In genomic region chr11:59755701-59756495, GRCh38 we compare ENCODE assay signal across 8 cellular contexts. TPM values are rescaled to one million over a fixed set of nuclear protein-coding genes. Genes with fewer than 3 reads are reported as not detected.
A peak's percentile ranks its signal among the peaks of the same experiment; 100 is the strongest.
DNase-seq lines count a peak whose midpoint lies in the region; ATAC-seq and TF ChIP-seq lines count a peak whose summit lies in the region.

No MANE protein-coding gene starts in this region.

- DNase-seq in LNCaP clone FGC (ENCODE audit: low read depth) (no peak), WERI-Rb-1 (peak; percentile 61), immature natural killer cell (peak in 2 of 3 donors; percentile 43 to 46), skeletal muscle cell (ENCODE audit: low read depth) (no peak)
- DNase-seq in central memory CD8-positive, alpha-beta T cell (ENCODE audit: low spot score in 2 of 2): peak in 1 of 2 donors; percentile 14

- H3K4me1 Mint-ChIP-seq in central memory CD8-positive, alpha-beta T cell: peaks cover 31% of the 10 kb centered on the region
- H3K4me1 Mint-ChIP-seq in immature natural killer cell: peaks cover 29 to 38% of the 10 kb centered on the region in 2 donors

- H3K27me3 Mint-ChIP-seq in central memory CD8-positive, alpha-beta T cell: peaks cover 3% of the 10 kb centered on the region
- H3K27me3 Mint-ChIP-seq in immature natural killer cell (ENCODE audit: low read depth in 3 of 3): peaks cover 2 to 5% (median 2%) of the 10 kb centered on the region in 3 donors

- no peaks in the 10 kb centered on the region for H3K27me3 ChIP-seq in WERI-Rb-1 (ENCODE audit: insufficient read depth, low read depth, severe bottlenecking)

- H3K9me3 Mint-ChIP-seq in central memory CD8-positive, alpha-beta T cell: no peaks in the 10 kb centered on the region
- no peaks in the 10 kb centered on the region for H3K9me3 Mint-ChIP-seq in immature natural killer cell

- peaks cover 10% of the 10 kb centered on the region for H3K36me3 Mint-ChIP-seq in central memory CD8-positive, alpha-beta T cell (ENCODE audit: insufficient read depth)
- H3K36me3 Mint-ChIP-seq in immature natural killer cell: no peaks in the 10 kb centered on the region

- TF ChIP-seq CTCF in 22Rv1 (IDR thresholded peaks at IDR 0.05): peak; percentile 16; the same call in 1 of the 2 replicates
- 0 out of 2 replicates have a peak, but pooled peaks have one; percentile 11 for TF ChIP-seq CTCF in LNCaP clone FGC (IDR thresholded peaks at IDR 0.05; ENCODE audit: control insufficient read depth, extremely low read depth, insufficient read depth)
- TF ChIP-seq CTCF in WERI-Rb-1 (IDR thresholded peaks at IDR 0.05; ENCODE audit: low read depth, low read length): peak; percentile 29; the same call in 1 of the 2 replicates

- H3K36me3 ChIP-seq in WERI-Rb-1: peaks cover 29% of the 10 kb centered on the region

- no peaks in the 10 kb centered on the region for H3K9me3 ChIP-seq in WERI-Rb-1 (ENCODE audit: severe bottlenecking)

- H3K27ac Mint-ChIP-seq in central memory CD8-positive, alpha-beta T cell (ENCODE audit: low read depth): no peak overlapping the region
- peak overlapping the region; percentile 29 to 84 (median 73) for H3K27ac Mint-ChIP-seq in immature natural killer cell

- H3K27ac ChIP-seq in 22Rv1: peak overlapping the region; percentile 88
- H3K27ac ChIP-seq in WERI-Rb-1: peak overlapping the region; percentile 95

- ATAC-seq in GM18867 (IDR thresholded peaks at IDR 0.05; ENCODE audit: unreplicated experiment) (peak; percentile 4), GM19351 (IDR thresholded peaks at IDR 0.05; ENCODE audit: unreplicated experiment) (no peak)
- peak; percentile 33 for ATAC-seq in central memory CD8-positive, alpha-beta T cell (replicated peaks; ENCODE audit: extremely low read depth, poor library complexity, severe bottlenecking)

- H3K4me3 Mint-ChIP-seq in central memory CD8-positive, alpha-beta T cell: peak overlapping the region; percentile 93
- peak overlapping the region; percentile 80 to 91 (median 86) for H3K4me3 Mint-ChIP-seq in immature natural killer cell

- H3K4me3 ChIP-seq in LNCaP clone FGC (ENCODE audit: low read depth, low read length): peak overlapping the region; percentile 80
- H3K4me3 ChIP-seq in WERI-Rb-1 (ENCODE audit: low read depth, low read length): peak overlapping the region; percentile 94
- peak overlapping the region; percentile 84 for H3K4me3 ChIP-seq in skeletal muscle cell (ENCODE audit: low read depth, low read length)

RNA-seq across cellular contexts. Expression of gene STX3, which starts 0.7 kb away (rescaled TPM):
- 1 to 10 TPM; 3.1 to 9.6 (median 7.0) TPM for polyA plus RNA-seq in immature natural killer cell

RNA-seq across cellular contexts. Expression of gene OR10V1, which starts 42.3 kb away (rescaled TPM):
- not detected for polyA plus RNA-seq in immature natural killer cell

RNA-seq across cellular contexts. Expression of gene MRPL16, which starts 54.7 kb away (rescaled TPM):
- polyA plus RNA-seq in immature natural killer cell: 10 to 100 TPM; 64.1 to 77.5 (median 68.7) TPM

Comparison
In these comparisons a context has a peak if more than half of its experiments do, and no peak if none do; other contexts are left out.
1. DNase-seq: peak in WERI-Rb-1 (single experiment) and immature natural killer cell (2 of 3); none in LNCaP clone FGC (single experiment) and skeletal muscle cell (single experiment).
2. Peak in every context shown above with its lines, with median percentiles within 50 percentile points of each other: CTCF ChIP-seq and H3K4me3 ChIP-seq.